In genomic region chr6:37321516-37321915, GRCh38 we compare ENCODE assay signal across 25 cellular contexts. TPM values are rescaled to one million over a fixed set of nuclear protein-coding genes. Genes with fewer than 3 reads are reported as not detected.
DNase-seq lines count a peak whose midpoint lies in the region; ATAC-seq and TF ChIP-seq lines count a peak whose summit lies in the region.
"Had no signal": no experiment of that assay in that cellular context is flagged by ENCODE, and none has a peak within 500 bp of the region (broad histone marks: within the 10 kb centered on the region; RNA-seq: fewer than 3 reads in every experiment).

No MANE protein-coding gene starts in this region.

- H3K9me2 ChIP-seq in GM23248 (ENCODE audit: insufficient read depth), result no peaks in the 10 kb centered on the region

- peaks cover 5% of the 10 kb centered on the region for H3K4me1 Mint-ChIP-seq in activated T-helper 17 cell treated with anti-CD3 and anti-CD28 coated beads, Interleukin-2, amount 50 U/mL, for 72 hours
- H3K4me1 Mint-ChIP-seq in stimulated activated effector memory CD8-positive, alpha-beta T cell treated with anti-CD3 and anti-CD28 coated beads, Interleukin-12 subunit alpha, Interleukin-12 subunit beta, amount 100 ng/mL, for 72 hours, result peaks cover 21% of the 10 kb centered on the region
- H3K4me1 Mint-ChIP-seq: CD14-positive monocyte had no signal

- no peaks in the 10 kb centered on the region for H3K79me2 ChIP-seq in GM23248 (ENCODE audit: insufficient read depth)

- H3K27me3 ChIP-seq in heart left ventricle, result no peaks in the 10 kb centered on the region
- H3K27me3 ChIP-seq in esophagus squamous epithelium, result no peaks in the 10 kb centered on the region
- no peaks in the 10 kb centered on the region for H3K27me3 ChIP-seq in GM23248 (replicated peaks; ENCODE audit: insufficient read depth)
- H3K27me3 ChIP-seq: thyroid gland had no signal

- peaks cover 19% of the 10 kb centered on the region for H3K36me3 Mint-ChIP-seq in activated T-helper 17 cell treated with anti-CD3 and anti-CD28 coated beads, Interleukin-2, amount 50 U/mL, for 72 hours (ENCODE audit: low read depth)
- peaks cover 16% of the 10 kb centered on the region for H3K36me3 Mint-ChIP-seq in stimulated activated effector memory CD8-positive, alpha-beta T cell treated with anti-CD3 and anti-CD28 coated beads, Interleukin-12 subunit alpha, Interleukin-12 subunit beta, amount 100 ng/mL, for 72 hours

- H3K4me3 ChIP-seq in heart left ventricle (no peak overlapping the region), esophagus squamous epithelium (no peak overlapping the region), GM23248 (no peak overlapping the region)
- H3K4me3 ChIP-seq: psoas muscle, thyroid gland had no signal

- H3K36me3 ChIP-seq in heart left ventricle, result peaks cover 0 to 79% (median 37%) of the 10 kb centered on the region in 9 donors
- peaks cover 4 to 64% (median 5%) of the 10 kb centered on the region in 3 donors for H3K36me3 ChIP-seq in esophagus squamous epithelium
- peaks cover 16% of the 10 kb centered on the region; the same call in 1 of the 2 replicates for H3K36me3 ChIP-seq in GM23248 (ENCODE audit: low read depth)

- in situ Hi-C loops in GM23248 (cut with MboI), result no loop called here

- no peak for DNase-seq in heart left ventricle
- DNase-seq in Right ventricle myocardium superior, result no peak
- no peak for DNase-seq in esophagus squamous epithelium (lab: John Stamatoyannopoulos, UW)
- no peak for DNase-seq in stimulated activated effector memory CD8-positive, alpha-beta T cell treated with anti-CD3 and anti-CD28 coated beads, Interleukin-12 subunit alpha, Interleukin-12 subunit beta, amount 100 ng/mL, for 72 hours (ENCODE audit: low spot score in 2 of 2)
- no peak for DNase-seq in germinal center (ENCODE audit: low spot score)
- no peak for DNase-seq in GM23248
- DNase-seq: activated naive CD4-positive, alpha-beta T cell; aorta; central memory CD4-positive, alpha-beta T cell; DMS153; H7; NCI-H1048; NCI-H187; psoas muscle; SHP77; stimulated activated CD4-positive, alpha-beta T cell treated with anti-CD3 and anti-CD28 coated beads, Interleukin-2, amount 100 ng/mL, for 48 hours; stimulated activated naive CD8-positive, alpha-beta T cell treated with anti-CD3 and anti-CD28 coated beads, Interleukin-15, Interleukin-2, amounts not matched to agents 100 U/mL and 50 U/mL, for 24 hours; thyroid gland had no signal

- H3K9me3 ChIP-seq in heart left ventricle, result no peaks in the 10 kb centered on the region
- H3K9me3 ChIP-seq in esophagus squamous epithelium, result no peaks in the 10 kb centered on the region
- no peaks in the 10 kb centered on the region for H3K9me3 ChIP-seq in GM23248 (ENCODE audit: low read depth)
- H3K9me3 ChIP-seq: psoas muscle, thyroid gland had no signal

- TF ChIP-seq POLR2A in heart left ventricle (IDR thresholded peaks at IDR 0.05) (no peak), esophagus squamous epithelium (IDR thresholded peaks at IDR 0.05) (no peak)

- no peak for TF ChIP-seq CTCF in heart left ventricle (IDR thresholded peaks at IDR 0.05)
- TF ChIP-seq CTCF in esophagus squamous epithelium (IDR thresholded peaks at IDR 0.05), result no peak

- peak overlapping the region; percentile 37 for H3K27ac Mint-ChIP-seq in activated T-helper 17 cell treated with anti-CD3 and anti-CD28 coated beads, Interleukin-2, amount 50 U/mL, for 72 hours
- peak overlapping the region; percentile 72 for H3K27ac Mint-ChIP-seq in stimulated activated effector memory CD8-positive, alpha-beta T cell treated with anti-CD3 and anti-CD28 coated beads, Interleukin-12 subunit alpha, Interleukin-12 subunit beta, amount 100 ng/mL, for 72 hours

- ATAC-seq in heart left ventricle, result no peak
- ATAC-seq in Right ventricle myocardium superior (ENCODE audit: poor library complexity), result no peak
- ATAC-seq in activated T-helper 17 cell treated with anti-CD3 and anti-CD28 coated beads, Interleukin-2, amount 50 U/mL, for 72 hours (replicated peaks), result no peak
- ATAC-seq in stimulated activated effector memory CD8-positive, alpha-beta T cell treated with anti-CD3 and anti-CD28 coated beads, Interleukin-12 subunit alpha, Interleukin-12 subunit beta, amount 100 ng/mL, for 72 hours, result no peak
- ATAC-seq in GM21723 (IDR thresholded peaks at IDR 0.05; ENCODE audit: unreplicated experiment), result no peak
- ATAC-seq: HepG2; left lobe of liver; psoas muscle; stimulated activated naive CD8-positive, alpha-beta T cell treated with anti-CD3 and anti-CD28 coated beads, Interleukin-15, Interleukin-2, amounts not matched to agents 100 U/mL and 50 U/mL, for 24 hours had no signal

- no peaks in the 10 kb centered on the region for H3K9me3 Mint-ChIP-seq in activated T-helper 17 cell treated with anti-CD3 and anti-CD28 coated beads, Interleukin-2, amount 50 U/mL, for 72 hours
- no peaks in the 10 kb centered on the region for H3K9me3 Mint-ChIP-seq in stimulated activated effector memory CD8-positive, alpha-beta T cell treated with anti-CD3 and anti-CD28 coated beads, Interleukin-12 subunit alpha, Interleukin-12 subunit beta, amount 100 ng/mL, for 72 hours
- H3K9me3 Mint-ChIP-seq: CD14-positive monocyte, nephron had no signal

- intact Hi-C loops in heart left ventricle (cut with DNase I) (loop anchor here in 4 of 10 donors (5.0 to 10.0 kb wide), 4 partner anchors 243 to 373 kb away; partner anchors contain the start of gene MDGA1 (in 1 of the 4)), Right ventricle myocardium superior (cut with DNase I) (loop anchor here (10.0 kb wide), 1 partner anchor 373 kb away; the partner anchor contains the start of gene MDGA1), esophagus squamous epithelium (cut with DNase I) (no loop called here)

- peak overlapping the region in 8 of 12 donors; percentile 6 to 53 (median 28) for H3K27ac ChIP-seq in heart left ventricle
- H3K27ac ChIP-seq in esophagus squamous epithelium, result peak overlapping the region in 3 of 4 donors; percentile 52 to 77 (median 75)
- H3K27ac ChIP-seq in GM23248, result no peak overlapping the region
- H3K27ac ChIP-seq: HL-60, psoas muscle, thyroid gland had no signal

- H3K27me3 Mint-ChIP-seq in activated T-helper 17 cell treated with anti-CD3 and anti-CD28 coated beads, Interleukin-2, amount 50 U/mL, for 72 hours, result no peaks in the 10 kb centered on the region

- H3K4me1 ChIP-seq in heart left ventricle (peaks cover 0 to 27% (median 11%) of the 10 kb centered on the region in 12 donors), esophagus squamous epithelium (peaks cover 0 to 70% (median 9%) of the 10 kb centered on the region in 3 donors), GM23248 (ENCODE audit: insufficient read depth) (peaks cover 32% of the 10 kb centered on the region)

- H2AFZ ChIP-seq in GM23248, result no peak overlapping the region

- H4K20me1 ChIP-seq in GM23248 (ENCODE audit: insufficient read depth), result no peaks in the 10 kb centered on the region

- H3F3A ChIP-seq in GM23248 (ENCODE audit: insufficient read depth), result peaks cover 22% of the 10 kb centered on the region

- no peak overlapping the region for H3K4me3 Mint-ChIP-seq in activated T-helper 17 cell treated with anti-CD3 and anti-CD28 coated beads, Interleukin-2, amount 50 U/mL, for 72 hours
- no peak overlapping the region for H3K4me3 Mint-ChIP-seq in stimulated activated effector memory CD8-positive, alpha-beta T cell treated with anti-CD3 and anti-CD28 coated beads, Interleukin-12 subunit alpha, Interleukin-12 subunit beta, amount 100 ng/mL, for 72 hours
- H3K4me3 Mint-ChIP-seq: CD14-positive monocyte, nephron had no signal

- H3K4me2 ChIP-seq in GM23248 (ENCODE audit: unreplicated experiment), result no peak overlapping the region

- no peak overlapping the region for H3K9ac ChIP-seq in GM23248

- WGBS in heart left ventricle, 4 donors, result 82 to 100% (median 86%) methylated on average over 1 of the region's 1 CpG
- 100% methylated on average over 1 of the region's 1 CpG; no CpG with 5 or more reads in 1 of the 2 donors for WGBS in esophagus squamous epithelium, 2 donors
- 91 to 96% methylated on average over 1 of the region's 1 CpG for WGBS in GM23248 (ENCODE audit: low coverage in 1 of 2, low lambda C conversion rate in 2 of 2, missing lambda C conversion rate in 2 of 2), 2 experiments

RNA-seq across cellular contexts. Expression of gene RNF8, which starts 32.3 kb away (rescaled TPM):
- total RNA-seq in heart left ventricle, result 10 to 100 TPM; 10.3 to 20.6 (median 15.9) TPM
- 10 to 100 TPM; 10.5 to 18.8 TPM for polyA plus RNA-seq in heart left ventricle
- total RNA-seq in Right ventricle myocardium superior, result 14.9 TPM
- 10 to 100 TPM; 23.0 to 30.3 TPM for total RNA-seq in activated T-helper 17 cell treated with anti-CD3 and anti-CD28 coated beads, Interleukin-2, amount 50 U/mL, for 72 hours
- 10 to 100 TPM; 17.2 to 24.0 (median 19.7) TPM for total RNA-seq in esophagus squamous epithelium
- total RNA-seq in GM23248 (2014; rRNA removed; shearing (Covaris generic)), result 21.6 and 34.2 TPM in 2 replicates
- 19.3 and 19.7 TPM in 2 replicates for polyA plus RNA-seq in GM23248 (2016; fragmentation: Nextera tagmentation; extraction: Ambion mirVana)
